ENCODE assay signal across 8 cellular contexts in the genomic region with DNA sequence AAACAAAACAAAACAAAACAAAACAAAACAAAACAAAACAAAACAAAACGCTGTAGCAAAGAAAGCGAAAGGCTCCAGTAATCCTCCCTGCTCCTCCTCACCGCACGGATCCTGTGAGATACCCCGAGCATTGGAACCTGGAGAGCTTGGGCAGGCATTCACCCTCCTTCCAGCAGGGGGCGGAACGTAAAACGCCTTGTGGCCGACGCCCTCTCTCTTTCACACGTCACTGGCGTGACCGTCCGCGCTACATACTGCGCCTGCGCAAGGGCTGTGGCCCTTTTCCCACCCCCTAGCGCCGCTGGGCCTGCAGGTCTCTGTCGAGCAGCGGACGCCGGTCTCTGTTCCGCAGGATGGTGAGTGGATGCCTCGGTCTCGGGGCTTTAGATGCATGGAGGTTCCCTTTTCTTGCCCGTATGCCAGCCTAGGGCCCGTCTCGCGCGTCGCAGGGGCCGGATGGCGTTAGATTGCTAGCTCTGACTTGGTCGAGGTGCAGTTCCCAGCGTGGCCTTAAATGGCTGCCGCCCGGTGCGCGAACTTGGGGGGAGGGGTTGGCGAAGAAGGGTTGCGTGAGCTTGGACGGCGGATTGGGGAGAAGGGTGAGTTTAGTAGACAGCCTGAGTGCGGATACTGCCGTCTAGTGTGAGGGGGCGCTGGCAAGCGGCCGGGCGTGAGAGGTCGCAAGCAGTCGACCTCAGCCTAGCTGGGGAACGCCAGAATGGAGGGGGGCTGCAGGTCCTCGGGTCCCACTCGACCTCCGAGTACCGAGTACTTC. TPM values are rescaled to one million over a fixed set of nuclear protein-coding genes. Genes with fewer than 3 reads are reported as not detected.
DNase-seq lines count a peak whose midpoint lies in the region; FAIRE-seq and TF ChIP-seq lines count a peak whose summit lies in the region.

A gene (plus strand): TSS at position 279 of the 775 bp plus-strand sequence. CDS start 75 bp downstream, at position 354.

- DNase-seq in HFF-Myc (ENCODE audit: extremely low read depth, low read depth) = peak; percentile 95
- DNase-seq in MV-4-11 (lab: John Stamatoyannopoulos, UW) = peak; percentile 96
- DNase-seq in SK-MEL-5 (ENCODE audit: low read depth, low spot score) = peak; percentile 97
- peak; percentile 97 for DNase-seq in activated naive CD4-positive, alpha-beta T cell treated with Interleukin-2 at 50 U/mL for 16 hours
- DNase-seq in frontal cortex (ENCODE audit: low spot score in 2 of 2) = peak; percentile 80 to 93
- DNase-seq in substantia nigra (lab: John Stamatoyannopoulos, UW) = peak; percentile 78 to 99 (median 94)

- H3K4me1 ChIP-seq in neutrophil (ENCODE audit: control insufficient read depth in 1 of 2, insufficient read depth in 1 of 2, low read depth in 1 of 2, low read length in 1 of 2) = peaks cover 16 to 17% of the 10 kb centered on the region in 2 experiments

- TF ChIP-seq CTCF in HFF-Myc (IDR thresholded peaks at IDR 0.05; ENCODE audit: low read depth, low read length, missing control alignments) = peak; percentile 98
- peak; percentile 96 for TF ChIP-seq CTCF in neutrophil (IDR thresholded peaks at IDR 0.05)

- no peaks in the 10 kb centered on the region for H3K27me3 ChIP-seq in neutrophil

- H3K27ac ChIP-seq in neutrophil (peak within 1 kb of the TSS; percentile 79), substantia nigra (ENCODE audit: low read depth, low read length, poor library complexity, severe bottlenecking) (peak within 1 kb of the TSS; percentile 84)

- peak within 1 kb of the TSS; percentile 95 for H3K4me3 ChIP-seq in GM08714 (ENCODE audit: low read length)
- peak within 1 kb of the TSS; percentile 92 for H3K4me3 ChIP-seq in HFF-Myc (replicated peaks; ENCODE audit: low read depth, low read length)
- peak within 1 kb of the TSS; percentile 87 to 95 for H3K4me3 ChIP-seq in neutrophil (ENCODE audit: low read depth in 1 of 2, low read length in 1 of 2)

- in situ Hi-C loops in SK-MEL-5 (cut with HindIII; ENCODE audit: low pct_unique_long_range_greater_than_20kb, low sequenced_read_pairs) = no loop called here

- H3K9me3 ChIP-seq in neutrophil = no peaks in the 10 kb centered on the region

- H3K36me3 ChIP-seq in neutrophil = peaks cover 25% of the 10 kb centered on the region

- no peak for FAIRE-seq in frontal cortex (lab: Jason Lieb, UNC)

RNA-seq across cellular contexts. Expression of the gene that starts here (rescaled TPM):
- 2,582 and 2,737 TPM in 2 replicates for total RNA-seq in SK-MEL-5 (2014; rRNA removed; shearing (Covaris generic))
- polyA plus RNA-seq in SK-MEL-5 (2015; cell fraction: cytosol; rRNA removed) = 1,321 and 1,374 TPM in 2 replicates
- polyA plus RNA-seq in SK-MEL-5 (2015; cell fraction: nucleus; rRNA removed) = 445 and 646 TPM in 2 replicates
- total RNA-seq in frontal cortex = 2,066 TPM

Comparison
In these comparisons a context has a peak if more than half of its experiments do, and no peak if none do; other contexts are left out.
1. Peak in every context shown above with its lines: DNase-seq, H3K4me3 ChIP-seq and H3K27ac ChIP-seq.